9 cellular contexts compared by ENCODE assay signal in the genomic region with DNA sequence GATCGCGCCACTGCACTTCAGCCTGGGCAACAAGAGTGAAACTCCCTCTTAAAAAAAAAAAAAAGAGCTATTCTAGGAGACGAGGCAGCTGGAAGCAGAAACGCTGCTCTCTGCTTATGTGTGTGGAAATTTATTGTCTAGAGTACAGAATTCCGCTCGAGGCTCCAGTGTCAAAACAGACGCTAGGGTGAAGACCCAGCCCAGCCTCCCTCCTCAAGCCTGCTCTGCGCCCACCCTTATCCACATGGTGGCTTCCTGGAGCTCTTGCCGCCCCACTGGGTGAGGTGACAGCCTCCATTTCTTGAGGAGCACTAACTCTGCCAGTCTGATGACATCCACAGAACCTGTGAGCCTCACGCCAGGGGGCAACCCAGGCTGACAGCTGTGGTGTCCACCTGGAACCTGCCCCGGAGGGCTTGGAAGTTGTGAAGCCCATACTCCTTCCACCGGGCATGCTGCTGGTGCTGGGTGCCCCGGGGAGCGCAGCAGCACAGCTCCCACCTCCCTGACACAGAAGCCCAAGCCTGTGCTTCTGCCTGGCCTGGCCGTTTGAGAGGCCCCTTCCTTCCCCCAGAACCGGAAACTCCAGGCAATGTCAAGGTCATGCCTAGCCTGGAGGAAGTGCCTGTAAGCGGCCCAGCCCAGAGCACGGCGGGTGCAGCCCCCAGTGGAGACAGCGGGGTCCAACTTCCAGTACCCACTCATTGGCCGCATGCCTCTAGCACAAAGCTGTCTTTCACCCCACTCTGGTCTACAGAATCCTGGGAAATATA. TPM values are rescaled to one million over a fixed set of nuclear protein-coding genes. Genes with fewer than 3 reads are reported as not detected.
DNase-seq lines count a peak whose midpoint lies in the region; ATAC-seq and TF ChIP-seq lines count a peak whose summit lies in the region.
"Had no signal": no experiment of that assay in that cellular context is flagged by ENCODE, and none has a peak within 500 bp of the region (broad histone marks: within the 10 kb centered on the region; RNA-seq: fewer than 3 reads in every experiment).

No MANE protein-coding gene starts in this region.

- peak overlapping the region; percentile 97 for H3K27ac ChIP-seq in HL-60 (replicated peaks)
- H3K27ac ChIP-seq in sigmoid colon = peak overlapping the region; percentile 52 to 75 (median 60)

- no peaks in the 10 kb centered on the region for H3K9me3 ChIP-seq in sigmoid colon

- intact Hi-C loops in left cardiac atrium (cut with DNase I) (no loop called here), sigmoid colon (cut with DNase I) (no loop called here)

- TF ChIP-seq CTCF in HL-60 (IDR thresholded peaks at IDR 0.05; ENCODE audit: insufficient read depth, low read length) (no peak), sigmoid colon (IDR thresholded peaks at IDR 0.05) (no peak)

- ATAC-seq in left cardiac atrium = peak; percentile 61 to 70
- ATAC-seq: natural killer cell had no signal

- in situ Hi-C loops in G401 (cut with HindIII; ENCODE audit: low sequenced_read_pairs) = no loop called here

- 31 to 43% methylated on average over 21 of the region's 21 CpGs for WGBS in sigmoid colon, 2 donors

- peaks cover 0 to 45% (median 39%) of the 10 kb centered on the region in 4 donors for H3K4me1 ChIP-seq in sigmoid colon

- no peak for TF ChIP-seq EP300 in sigmoid colon (IDR thresholded peaks at IDR 0.05)

- H3K4me3 ChIP-seq in HL-60 (replicated peaks; ENCODE audit: insufficient read depth, low read length) (no peak overlapping the region), sigmoid colon (no peak overlapping the region)

- peak; percentile 44 to 86 for DNase-seq in HL-60 (ENCODE audit: low read depth in 1 of 2, low spot score in 1 of 2)
- peak; percentile 49 for DNase-seq in RPMI8226
- DNase-seq in left cardiac atrium = no peak
- DNase-seq in sigmoid colon = peak; percentile 81
- DNase-seq in A172 (ENCODE audit: low spot score) = no peak
- DNase-seq in NCI-H128 (lab: John Stamatoyannopoulos, UW; ENCODE audit: unreplicated experiment) = no peak
- DNase-seq in G401 (ENCODE audit: low spot score) = no peak
- no peak for DNase-seq in GOT3 (lab: John Stamatoyannopoulos, UW)
- DNase-seq: natural killer cell had no signal

- H3K27me3 ChIP-seq in HL-60 (ENCODE audit: insufficient read depth, poor library complexity, severe bottlenecking) (no peaks in the 10 kb centered on the region), sigmoid colon (peaks cover 0 to 3% (median 0%) of the 10 kb centered on the region in 3 donors)

- TF ChIP-seq POLR2A in sigmoid colon (IDR thresholded peaks at IDR 0.05) = no peak

- H3K36me3 ChIP-seq in sigmoid colon = no peaks in the 10 kb centered on the region

RNA-seq across cellular contexts. Expression of a gene that starts 49.4 kb away (rescaled TPM):
- total RNA-seq in left cardiac atrium (1 to 10 TPM in 1 of 2 donors, not detected in 1; 3.3 TPM), sigmoid colon (under 1 TPM in 1 of 4 donors, not detected in 3; 0.36 TPM)
- polyA plus RNA-seq in sigmoid colon = 1 to 10 TPM in 1 of 3 donors, under 1 TPM in 1, not detected in 1; 0.46 to 1.2 TPM
- total RNA-seq in A172 (2014; rRNA removed; shearing (Covaris generic)) = not detected in 2 replicates
- total RNA-seq in G401 (2014; rRNA removed; shearing (Covaris generic)) = 4.4 and 6.1 TPM in 2 replicates
- total RNA-seq: natural killer cell had no signal

Comparison
In these comparisons a context has a peak if more than half of its experiments do, and no peak if none do; other contexts are left out.
1. DNase-seq: peak in HL-60 (2 of 2), RPMI8226 (single experiment) and sigmoid colon (single experiment); none in left cardiac atrium (single experiment), A172 (single experiment), NCI-H128 (single experiment), G401 (single experiment) and GOT3 (single experiment).